Comparison of ENCODE assay signal across 15 cellular contexts in genomic region chr12:42014972-42015371, GRCh38.
DNase-seq lines count a peak whose midpoint lies in the region; ATAC-seq and TF ChIP-seq lines count a peak whose summit lies in the region.
"Had no signal": no experiment of that assay in that cellular context is flagged by ENCODE, and none has a peak within 500 bp of the region (broad histone marks: within the 10 kb centered on the region; RNA-seq: fewer than 3 reads in every experiment).

No MANE protein-coding gene starts in this region.

- POLR2A ChIA-PET in activated CD4-positive, alpha-beta memory T cell treated with anti-CD3 and anti-CD28 coated beads, Interleukin-2, amount 10 ng/mL, durations not matched to agents 7 days and 5 days (lab: Charles Lee), result no interaction called here
- POLR2A ChIA-PET in activated CD8-positive, alpha-beta T cell treated with anti-CD3 and anti-CD28 coated beads for 36 hours (lab: Charles Lee), result no interaction called here

- H3K36me3 ChIP-seq in Karpas-422 (ENCODE audit: insufficient read depth, low read length), result no peaks in the 10 kb centered on the region
- H3K36me3 ChIP-seq: BLaER1 treated with 17β-estradiol and CSF1 and Interleukin-3, amounts not matched to agents 10 nM and 100 nM had no signal

- H3K9me2 ChIP-seq in Karpas-422 (replicated peaks; ENCODE audit: insufficient read depth, low read length), result no peaks in the 10 kb centered on the region

- peak overlapping the region; percentile 28 for H3K9ac ChIP-seq in Karpas-422 (ENCODE audit: low read length)
- H3K9ac ChIP-seq: BLaER1 treated with 17β-estradiol and CSF1 and Interleukin-3, amounts not matched to agents 10 nM and 100 nM; GM23248 had no signal

- peaks cover 64% of the 10 kb centered on the region for H3K4me1 ChIP-seq in Karpas-422 (ENCODE audit: low read length)
- H3K4me1 ChIP-seq: BLaER1 treated with 17β-estradiol and CSF1 and Interleukin-3, amounts not matched to agents 10 nM and 100 nM had no signal

- CTCF ChIA-PET in activated CD4-positive, alpha-beta memory T cell treated with anti-CD3 and anti-CD28 coated beads, Interleukin-2, amount 10 ng/mL, durations not matched to agents 7 days and 5 days (lab: Charles Lee), result interaction anchor here (2.2 kb wide), 1 partner anchor 9 kb away, joined by 8 read pairs; no protein-coding TSS in a partner anchor
- CTCF ChIA-PET in activated CD8-positive, alpha-beta T cell treated with anti-CD3 and anti-CD28 coated beads for 36 hours (lab: Charles Lee), result interaction anchor here (3.8 kb wide), 1 partner anchor 10 kb away, joined by 38 read pairs; no protein-coding TSS in a partner anchor

- peak overlapping the region; percentile 27 for H3K27ac Mint-ChIP-seq in progenitor cell of endocrine pancreas
- no peak overlapping the region for H3K27ac Mint-ChIP-seq in activated CD4-positive, alpha-beta memory T cell treated with anti-CD3 and anti-CD28 coated beads, Interleukin-2, amount 10 ng/mL, durations not matched to agents 7 days and 5 days
- no peak overlapping the region for H3K27ac Mint-ChIP-seq in activated CD8-positive, alpha-beta T cell treated with anti-CD3 and anti-CD28 coated beads for 36 hours
- H3K27ac Mint-ChIP-seq: CD4-positive, CD25-positive, alpha-beta regulatory T cell; IgD-negative memory B cell had no signal

- ATAC-seq in activated CD8-positive, alpha-beta T cell treated with anti-CD3 and anti-CD28 coated beads for 36 hours, result no peak
- ATAC-seq: HCT116 had no signal

- no peaks in the 10 kb centered on the region for H3K9me3 Mint-ChIP-seq in progenitor cell of endocrine pancreas (ENCODE audit: low read depth)
- no peaks in the 10 kb centered on the region for H3K9me3 Mint-ChIP-seq in activated CD4-positive, alpha-beta memory T cell treated with anti-CD3 and anti-CD28 coated beads, Interleukin-2, amount 10 ng/mL, durations not matched to agents 7 days and 5 days
- no peaks in the 10 kb centered on the region for H3K9me3 Mint-ChIP-seq in activated CD8-positive, alpha-beta T cell treated with anti-CD3 and anti-CD28 coated beads for 36 hours
- H3K9me3 Mint-ChIP-seq: IgD-negative memory B cell had no signal

- H3K36me3 Mint-ChIP-seq in progenitor cell of endocrine pancreas (ENCODE audit: insufficient read depth), result no peaks in the 10 kb centered on the region
- H3K36me3 Mint-ChIP-seq in activated CD4-positive, alpha-beta memory T cell treated with anti-CD3 and anti-CD28 coated beads, Interleukin-2, amount 10 ng/mL, durations not matched to agents 7 days and 5 days (ENCODE audit: low read depth), result no peaks in the 10 kb centered on the region
- no peaks in the 10 kb centered on the region for H3K36me3 Mint-ChIP-seq in activated CD8-positive, alpha-beta T cell treated with anti-CD3 and anti-CD28 coated beads for 36 hours (ENCODE audit: low read depth)
- H3K36me3 Mint-ChIP-seq: CD4-positive, CD25-positive, alpha-beta regulatory T cell; IgD-negative memory B cell had no signal

- no peaks in the 10 kb centered on the region for H4K20me1 ChIP-seq in Karpas-422 (ENCODE audit: insufficient read depth, low read depth, low read length)
- H4K20me1 ChIP-seq: BLaER1 treated with 17β-estradiol and CSF1 and Interleukin-3, amounts not matched to agents 10 nM and 100 nM had no signal

- H3K4me3 ChIP-seq in GM12865 (ENCODE audit: low read depth, low read length) (no peak overlapping the region), Karpas-422 (ENCODE audit: low read length) (no peak overlapping the region)
- H3K4me3 ChIP-seq: BLaER1 treated with 17β-estradiol and CSF1 and Interleukin-3, amounts not matched to agents 10 nM and 100 nM; GM23248 had no signal

- peak overlapping the region; percentile 39 for H3K4me2 ChIP-seq in Karpas-422 (ENCODE audit: low read depth, low read length, poor library complexity, severe bottlenecking)
- H3K4me2 ChIP-seq: BLaER1 treated with 17β-estradiol and CSF1 and Interleukin-3, amounts not matched to agents 10 nM and 100 nM had no signal

- no peaks in the 10 kb centered on the region for H3K9me3 ChIP-seq in Karpas-422 (ENCODE audit: low read length)
- H3K9me3 ChIP-seq: BLaER1 treated with 17β-estradiol and CSF1 and Interleukin-3, amounts not matched to agents 10 nM and 100 nM had no signal

- DNase-seq in GM12865 (ENCODE audit: low read depth) (peak; percentile 9), Karpas-422 (no peak), medulla oblongata (ENCODE audit: extremely low spot score) (peak; percentile 24), progenitor cell of endocrine pancreas (ENCODE audit: low spot score, unreplicated experiment) (no peak), NCI-H1694 (lab: John Stamatoyannopoulos, UW) (no peak)
- DNase-seq in activated CD4-positive, alpha-beta memory T cell treated with anti-CD3 and anti-CD28 coated beads, Interleukin-2, amount 10 ng/mL, durations not matched to agents 7 days and 5 days, result no peak
- DNase-seq in activated CD8-positive, alpha-beta T cell treated with anti-CD3 and anti-CD28 coated beads for 36 hours, result no peak
- DNase-seq: ACHN; CD4-positive, CD25-positive, alpha-beta regulatory T cell; DMS53; GF-D8; GM23248 had no signal

- no peaks in the 10 kb centered on the region for H3K79me2 ChIP-seq in Karpas-422 (ENCODE audit: low read length)

- no peaks in the 10 kb centered on the region for H3K27me3 Mint-ChIP-seq in progenitor cell of endocrine pancreas
- peaks cover 5% of the 10 kb centered on the region for H3K27me3 Mint-ChIP-seq in activated CD4-positive, alpha-beta memory T cell treated with anti-CD3 and anti-CD28 coated beads, Interleukin-2, amount 10 ng/mL, durations not matched to agents 7 days and 5 days
- H3K27me3 Mint-ChIP-seq in activated CD8-positive, alpha-beta T cell treated with anti-CD3 and anti-CD28 coated beads for 36 hours, result peaks cover 2% of the 10 kb centered on the region

- no peaks in the 10 kb centered on the region for H3K4me1 Mint-ChIP-seq in progenitor cell of endocrine pancreas (ENCODE audit: low read depth)
- H3K4me1 Mint-ChIP-seq in activated CD4-positive, alpha-beta memory T cell treated with anti-CD3 and anti-CD28 coated beads, Interleukin-2, amount 10 ng/mL, durations not matched to agents 7 days and 5 days, result no peaks in the 10 kb centered on the region
- H3K4me1 Mint-ChIP-seq in activated CD8-positive, alpha-beta T cell treated with anti-CD3 and anti-CD28 coated beads for 36 hours (ENCODE audit: low read depth), result no peaks in the 10 kb centered on the region
- H3K4me1 Mint-ChIP-seq: CD4-positive, CD25-positive, alpha-beta regulatory T cell had no signal

- TF ChIP-seq CTCF in GM12865 (IDR thresholded peaks at IDR 0.05; ENCODE audit: insufficient read depth, low read depth, low read length, missing control alignments), result no peak
- no peak for TF ChIP-seq CTCF in progenitor cell of endocrine pancreas (IDR thresholded peaks at IDR 0.05; ENCODE audit: unreplicated experiment)
- no peak for TF ChIP-seq CTCF in activated CD8-positive, alpha-beta T cell treated with anti-CD3 and anti-CD28 coated beads for 36 hours (IDR thresholded peaks at IDR 0.05)

- intact Hi-C loops in activated CD8-positive, alpha-beta T cell treated with anti-CD3 and anti-CD28 coated beads for 36 hours (cut with micrococcal nuclease), result no loop called here

- no peak overlapping the region for H3K4me3 Mint-ChIP-seq in progenitor cell of endocrine pancreas (ENCODE audit: low read depth)
- no peak overlapping the region for H3K4me3 Mint-ChIP-seq in activated CD4-positive, alpha-beta memory T cell treated with anti-CD3 and anti-CD28 coated beads, Interleukin-2, amount 10 ng/mL, durations not matched to agents 7 days and 5 days
- H3K4me3 Mint-ChIP-seq in activated CD8-positive, alpha-beta T cell treated with anti-CD3 and anti-CD28 coated beads for 36 hours, result no peak overlapping the region
- H3K4me3 Mint-ChIP-seq: CD4-positive, CD25-positive, alpha-beta regulatory T cell; IgD-negative memory B cell had no signal

- 0 out of 2 replicates have a peak overlapping the region, but pooled peaks have one; percentile 57 for H2AFZ ChIP-seq in Karpas-422 (ENCODE audit: low read length)
- H2AFZ ChIP-seq: GM23248 had no signal

- no peaks in the 10 kb centered on the region for H3K27me3 ChIP-seq in Karpas-422 (ENCODE audit: low read length)
- H3K27me3 ChIP-seq: BLaER1 treated with 17β-estradiol and CSF1 and Interleukin-3, amounts not matched to agents 10 nM and 100 nM had no signal

- no peak overlapping the region for H3K27ac ChIP-seq in Karpas-422 (ENCODE audit: low read length)
- H3K27ac ChIP-seq: BLaER1 treated with 17β-estradiol and CSF1 and Interleukin-3, amounts not matched to agents 10 nM and 100 nM; GM23248 had no signal

Comparison
In these comparisons a context has a peak if more than half of its experiments do, and no peak if none do; other contexts are left out.
1. DNase-seq: peak in GM12865 (single experiment) and medulla oblongata (single experiment); none in Karpas-422 (single experiment), progenitor cell of endocrine pancreas (single experiment), activated CD4-positive, alpha-beta memory T cell treated with anti-CD3 and anti-CD28 coated beads, Interleukin-2, amount 10 ng/mL, durations not matched to agents 7 days and 5 days (single experiment), activated CD8-positive, alpha-beta T cell treated with anti-CD3 and anti-CD28 coated beads for 36 hours (single experiment) and NCI-H1694 (single experiment).